ENCODE assay signal across 28 cellular contexts in genomic region chr7:23279819-23280525, GRCh38.
"Had no signal": no experiment of that assay in that cellular context is flagged by ENCODE, and none has a peak within 500 bp of the region (broad histone marks: within the 10 kb centered on the region; RNA-seq: fewer than 3 reads in every experiment).

No MANE protein-coding gene starts in this region.

- H3K27ac ChIP-seq: stomach, suprapubic skin, testis, thoracic aorta, thyroid gland, tibial artery, tibial nerve, transverse colon, upper lobe of left lung, upper lobe of right lung, uterus, vagina had no signal

- H3K27me3 ChIP-seq: suprapubic skin, testis, thyroid gland, tibial artery, tibial nerve, transverse colon, upper lobe of left lung, upper lobe of right lung, uterus, vagina had no signal

- H3K9me3 ChIP-seq: stomach, suprapubic skin, testis, thoracic aorta, thyroid gland, tibial artery, tibial nerve, transverse colon, upper lobe of left lung, upper lobe of right lung, uterus, vagina had no signal

- ATAC-seq: stimulated activated effector memory CD8-positive, alpha-beta T cell treated with anti-CD3 and anti-CD28 coated beads, Interleukin-12 subunit alpha, Interleukin-12 subunit beta, amount 100 ng/mL, for 72 hours; stimulated activated memory B cell treated with anti-CD40 and anti-IgM and Interleukin-4, amounts not matched to agents 10 μg/mL and 1 μg/mL and 100 μg/mL, for 72 hours; stimulated activated naive B cell treated with anti-CD40 and anti-IgM and Interleukin-4, amounts not matched to agents 10 μg/mL and 1 μg/mL and 100 μg/mL, for 72 hours; stimulated activated naive CD8-positive, alpha-beta T cell treated with anti-CD3 and anti-CD28 coated beads, Interleukin-15, amount 100 ng/mL, for 72 hours; stimulated activated naive CD8-positive, alpha-beta T cell treated with anti-CD3 and anti-CD28 coated beads, Interleukin-15, Interleukin-2, amounts not matched to agents 100 U/mL and 50 U/mL, for 24 hours; upper lobe of right lung had no signal

- H3K27ac Mint-ChIP-seq: stimulated activated effector memory CD8-positive, alpha-beta T cell treated with anti-CD3 and anti-CD28 coated beads, Interleukin-12 subunit alpha, Interleukin-12 subunit beta, amount 100 ng/mL, for 72 hours; stimulated activated memory B cell treated with anti-CD40 and anti-IgM and Interleukin-4, amounts not matched to agents 10 μg/mL and 1 μg/mL and 100 μg/mL, for 72 hours; stimulated activated naive B cell treated with anti-CD40 and anti-IgM and Interleukin-4, amounts not matched to agents 10 μg/mL and 1 μg/mL and 100 μg/mL, for 72 hours; stimulated activated naive CD8-positive, alpha-beta T cell treated with anti-CD3 and anti-CD28 coated beads, Interleukin-15, amount 100 ng/mL, for 72 hours; stimulated activated naive CD8-positive, alpha-beta T cell treated with anti-CD3 and anti-CD28 coated beads, Interleukin-15, Interleukin-2, amounts not matched to agents 100 ng/mL and 50 ng/mL, for 24 hours; type B pancreatic cell had no signal

- H3K36me3 Mint-ChIP-seq: stimulated activated effector memory CD8-positive, alpha-beta T cell treated with anti-CD3 and anti-CD28 coated beads, Interleukin-12 subunit alpha, Interleukin-12 subunit beta, amount 100 ng/mL, for 72 hours; stimulated activated memory B cell treated with anti-CD40 and anti-IgM and Interleukin-4, amounts not matched to agents 10 μg/mL and 1 μg/mL and 100 μg/mL, for 72 hours; stimulated activated naive B cell treated with anti-CD40 and anti-IgM and Interleukin-4, amounts not matched to agents 10 μg/mL and 1 μg/mL and 100 μg/mL, for 72 hours; type B pancreatic cell had no signal

- H3K4me1 ChIP-seq: stomach, suprapubic skin, testis, thyroid gland, tibial artery, tibial nerve, transverse colon, upper lobe of left lung, upper lobe of right lung, uterus, vagina had no signal

- H3K36me3 ChIP-seq: stomach, thoracic aorta, thyroid gland, transverse colon, upper lobe of left lung, upper lobe of right lung, uterus had no signal

- H3K4me3 Mint-ChIP-seq: stimulated activated effector memory CD8-positive, alpha-beta T cell treated with anti-CD3 and anti-CD28 coated beads, Interleukin-12 subunit alpha, Interleukin-12 subunit beta, amount 100 ng/mL, for 72 hours; stimulated activated memory B cell treated with anti-CD40 and anti-IgM and Interleukin-4, amounts not matched to agents 10 μg/mL and 1 μg/mL and 100 μg/mL, for 72 hours; stimulated activated naive B cell treated with anti-CD40 and anti-IgM and Interleukin-4, amounts not matched to agents 10 μg/mL and 1 μg/mL and 100 μg/mL, for 72 hours; stimulated activated naive CD8-positive, alpha-beta T cell treated with anti-CD3 and anti-CD28 coated beads, Interleukin-15, amount 100 ng/mL, for 72 hours; stimulated activated naive CD8-positive, alpha-beta T cell treated with anti-CD3 and anti-CD28 coated beads, Interleukin-15, Interleukin-2, amounts not matched to agents 100 ng/mL and 50 ng/mL, for 24 hours; type B pancreatic cell had no signal

- H3K4me1 Mint-ChIP-seq: stimulated activated effector memory CD8-positive, alpha-beta T cell treated with anti-CD3 and anti-CD28 coated beads, Interleukin-12 subunit alpha, Interleukin-12 subunit beta, amount 100 ng/mL, for 72 hours; stimulated activated memory B cell treated with anti-CD40 and anti-IgM and Interleukin-4, amounts not matched to agents 10 μg/mL and 1 μg/mL and 100 μg/mL, for 72 hours; stimulated activated naive B cell treated with anti-CD40 and anti-IgM and Interleukin-4, amounts not matched to agents 10 μg/mL and 1 μg/mL and 100 μg/mL, for 72 hours had no signal

- DNase-seq: stimulated activated CD4-positive, alpha-beta T cell treated with anti-CD3 and anti-CD28 coated beads, Interleukin-2, amount 100 ng/mL, for 48 hours; stimulated activated CD4-positive, alpha-beta T cell treated with anti-CD3 and anti-CD28 coated beads, Interleukin-4, amount 100 ng/mL, for 1 hour; stimulated activated CD4-positive, alpha-beta T cell treated with anti-CD3 and anti-CD28 coated beads, Interleukin-4, amount 100 ng/mL, for 24 hours; stimulated activated CD4-positive, alpha-beta T cell treated with anti-CD3 and anti-CD28 coated beads, Interleukin-4, amount 100 ng/mL, for 4 hours; stimulated activated CD8-positive, alpha-beta memory T cell treated with anti-CD3 and anti-CD28 coated beads, Interleukin-4, amount 100 ng/mL, for 48 hours; stimulated activated naive B cell treated with anti-CD40 and anti-IgM and Interleukin-4, amounts not matched to agents 10 μg/mL and 1 μg/mL and 100 μg/mL, for 72 hours; stimulated activated naive CD4-positive, alpha-beta T cell; stimulated activated naive CD4-positive, alpha-beta T cell treated with Interleukin-2 at 50 U/mL for 16 hours; stimulated activated naive CD8-positive, alpha-beta T cell treated with anti-CD3 and anti-CD28 coated beads, Interleukin-15, amount 100 ng/mL, for 72 hours; stimulated activated naive CD8-positive, alpha-beta T cell treated with anti-CD3 and anti-CD28 coated beads, Interleukin-15, Interleukin-2, amounts not matched to agents 100 U/mL and 50 U/mL, for 24 hours; stomach; substantia nigra; testis; thyroid gland; tibial artery; transverse colon; trophoblast cell; upper lobe of left lung; upper lobe of right lung; uterus had no signal

- H3K27me3 Mint-ChIP-seq: stimulated activated memory B cell treated with anti-CD40 and anti-IgM and Interleukin-4, amounts not matched to agents 10 μg/mL and 1 μg/mL and 100 μg/mL, for 72 hours; stimulated activated naive B cell treated with anti-CD40 and anti-IgM and Interleukin-4, amounts not matched to agents 10 μg/mL and 1 μg/mL and 100 μg/mL, for 72 hours; stimulated activated naive CD8-positive, alpha-beta T cell treated with anti-CD3 and anti-CD28 coated beads, Interleukin-15, amount 100 ng/mL, for 72 hours; stimulated activated naive CD8-positive, alpha-beta T cell treated with anti-CD3 and anti-CD28 coated beads, Interleukin-15, Interleukin-2, amounts not matched to agents 100 ng/mL and 50 ng/mL, for 24 hours; type B pancreatic cell had no signal

- H3K9me3 Mint-ChIP-seq: stimulated activated effector memory CD8-positive, alpha-beta T cell treated with anti-CD3 and anti-CD28 coated beads, Interleukin-12 subunit alpha, Interleukin-12 subunit beta, amount 100 ng/mL, for 72 hours; stimulated activated memory B cell treated with anti-CD40 and anti-IgM and Interleukin-4, amounts not matched to agents 10 μg/mL and 1 μg/mL and 100 μg/mL, for 72 hours; stimulated activated naive B cell treated with anti-CD40 and anti-IgM and Interleukin-4, amounts not matched to agents 10 μg/mL and 1 μg/mL and 100 μg/mL, for 72 hours; stimulated activated naive CD8-positive, alpha-beta T cell treated with anti-CD3 and anti-CD28 coated beads, Interleukin-15, amount 100 ng/mL, for 72 hours; stimulated activated naive CD8-positive, alpha-beta T cell treated with anti-CD3 and anti-CD28 coated beads, Interleukin-15, Interleukin-2, amounts not matched to agents 100 ng/mL and 50 ng/mL, for 24 hours; type B pancreatic cell had no signal

- H3K4me3 ChIP-seq: stomach, suprapubic skin, testis, thoracic aorta, thyroid gland, tibial artery, tibial nerve, transverse colon, upper lobe of left lung, upper lobe of right lung, uterus, vagina had no signal
